Comparison of ENCODE assay signal across 8 cellular contexts in the genomic region with DNA sequence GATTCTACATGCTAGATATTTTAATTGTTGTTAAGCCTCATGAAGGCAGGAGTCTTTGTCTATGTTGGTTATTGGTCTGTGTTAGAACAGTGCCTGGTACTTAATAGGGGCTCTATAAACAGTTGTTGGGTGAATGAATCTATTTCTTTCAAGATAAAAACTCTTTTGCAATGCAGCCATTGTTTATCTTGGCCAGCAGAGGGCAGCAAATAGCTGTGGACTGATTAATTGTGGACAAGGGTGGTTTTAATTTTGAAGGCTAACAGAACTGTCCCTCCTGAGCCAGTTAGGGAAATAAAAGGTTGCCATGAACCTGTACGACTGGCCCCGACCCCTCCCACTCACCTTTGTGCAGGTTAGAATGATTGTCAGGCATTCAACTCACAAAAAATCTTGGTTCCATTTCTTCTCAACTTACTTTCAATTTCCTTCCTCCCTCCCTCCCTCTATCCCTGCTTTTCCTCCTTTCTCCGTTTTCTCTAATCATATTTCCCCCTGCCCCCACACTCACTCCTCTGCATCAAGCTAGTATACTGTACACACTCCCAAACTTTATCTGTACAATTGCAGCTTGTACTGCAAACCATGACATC.
DNase-seq lines count a peak whose midpoint lies in the region; ATAC-seq and TF ChIP-seq lines count a peak whose summit lies in the region.

No MANE protein-coding gene starts in this region.

- H3K9me3 ChIP-seq in iPS DF 6.9 (ENCODE audit: control insufficient read depth, insufficient read depth, low read length): no peaks in the 10 kb centered on the region

- WGBS in iPS DF 6.9 (ENCODE audit: insufficient coverage, insufficient read length): 100% methylated on average over 1 of the region's 3 CpGs

- no peaks in the 10 kb centered on the region; the same call in 1 of the 2 replicates for H3K4me1 ChIP-seq in iPS DF 6.9 (ENCODE audit: control insufficient read depth, insufficient read depth, low read length)

- DNase-seq in GM12864 (ENCODE audit: low read depth) (peak; percentile 8), M059J (ENCODE audit: low read depth) (peak; percentile 61), SK-N-DZ (ENCODE audit: low spot score) (peak; percentile 55), astrocyte of the cerebellum (ENCODE audit: low read depth) (no peak), iPS DF 6.9 (ENCODE audit: low read depth, low spot score) (peak; percentile 27)
- DNase-seq in stimulated activated CD4-positive, alpha-beta T cell treated with anti-CD3 and anti-CD28 coated beads, Interleukin-15, amount 100 ng/mL, for 24 hours: peak; percentile 58

- TF ChIP-seq CTCF in GM12864 (IDR thresholded peaks at IDR 0.05; ENCODE audit: low read depth, low read length, missing control alignments): peak; percentile 62
- peak; percentile 76 for TF ChIP-seq CTCF in astrocyte of the cerebellum (IDR thresholded peaks at IDR 0.05; ENCODE audit: low read depth, low read length, missing control alignments)

- H3K27ac ChIP-seq in iPS DF 6.9 (ENCODE audit: low read length): no peak overlapping the region

- H3K27me3 ChIP-seq in iPS DF 6.9 (ENCODE audit: control insufficient read depth, insufficient read depth, low read length): no peaks in the 10 kb centered on the region

- ATAC-seq in HG02798 (IDR thresholded peaks at IDR 0.05; ENCODE audit: poor library complexity, unreplicated experiment): no peak
- ATAC-seq in GM18873 (IDR thresholded peaks at IDR 0.05; ENCODE audit: low FRiP score, unreplicated experiment): no peak

- in situ Hi-C loops in astrocyte of the cerebellum (cut with HindIII; ENCODE audit: low sequenced_read_pairs): loop anchor here (25.0 kb wide), 1 partner anchor 579 kb away; no protein-coding TSS in a partner anchor

- H3K4me3 ChIP-seq in GM12864 (ENCODE audit: low read depth, low read length): no peak overlapping the region
- no peak overlapping the region for H3K4me3 ChIP-seq in astrocyte of the cerebellum (ENCODE audit: low read depth, low read length)
- H3K4me3 ChIP-seq in iPS DF 6.9 (ENCODE audit: low read length): no peak overlapping the region

- H3K36me3 ChIP-seq in iPS DF 6.9 (ENCODE audit: control insufficient read depth, insufficient read depth, low read length): no peaks in the 10 kb centered on the region
